In genomic region chr14:104314251-104314941, GRCh38 we compare ENCODE assay signal across 29 cellular contexts.
DNase-seq lines count a peak whose midpoint lies in the region; ATAC-seq and TF ChIP-seq lines count a peak whose summit lies in the region.
"Had no signal": no experiment of that assay in that cellular context is flagged by ENCODE, and none has a peak within 500 bp of the region (broad histone marks: within the 10 kb centered on the region; RNA-seq: fewer than 3 reads in every experiment).

No MANE protein-coding gene starts in this region.

- in situ Hi-C loops in transverse colon (cut with MboI; ENCODE audit: low pct_ligation_motif_present in 1 of 4, low pct_unique_long_range_greater_than_20kb in 1 of 4, low sequenced_read_pairs in 3 of 4), result no loop called here

- H3K27me3 ChIP-seq in left lung (peaks cover 0 to 12% of the 10 kb centered on the region in 2 donors), stomach (peaks cover 0 to 13% (median 0%) of the 10 kb centered on the region in 3 donors), transverse colon (no peaks in the 10 kb centered on the region)

- no peaks in the 10 kb centered on the region for H3K9me3 Mint-ChIP-seq in activated naive CD4-positive, alpha-beta T cell treated with anti-CD3 and anti-CD28 coated beads, Interleukin-2, amount 10 ng/mL, durations not matched to agents 7 days and 5 days
- H3K9me3 Mint-ChIP-seq in activated B cell treated with CpG ODN at 0.5 μM for 24 hours, result peaks cover 3% of the 10 kb centered on the region
- peaks cover 7% of the 10 kb centered on the region for H3K9me3 Mint-ChIP-seq in osteocyte (ENCODE audit: unreplicated experiment)
- H3K9me3 Mint-ChIP-seq: activated naive CD8-positive, alpha-beta T cell treated with anti-CD3 and anti-CD28 coated beads, Interleukin-2, amount 10 ng/mL, durations not matched to agents 7 days and 5 days; effector memory CD8-positive, alpha-beta T cell had no signal

- POLR2A ChIA-PET in activated B cell treated with CpG ODN at 0.5 μM for 24 hours (lab: Charles Lee), result no interaction called here

- intact Hi-C loops in activated B cell treated with CpG ODN at 0.5 μM for 24 hours (cut with micrococcal nuclease), result no loop called here
- intact Hi-C loops in left lung (cut with DNase I), result no loop called here
- intact Hi-C loops in stomach (cut with DNase I; ENCODE audit: low total_unique reads), result no loop called here
- intact Hi-C loops in transverse colon (cut with DNase I; ENCODE audit: low total_unique reads), result no loop called here

- H3K9me3 ChIP-seq in left lung (peaks cover 0 to 7% of the 10 kb centered on the region in 2 donors), stomach (peaks cover 0 to 4% (median 0%) of the 10 kb centered on the region in 4 donors), transverse colon (no peaks in the 10 kb centered on the region)
- H3K9me3 ChIP-seq: SK-N-SH had no signal

- TF ChIP-seq EP300 in stomach (IDR thresholded peaks at IDR 0.05) (no peak), transverse colon (IDR thresholded peaks at IDR 0.05; ENCODE audit: low read depth) (no peak)

- 76 to 86% (median 83%) methylated on average over 15 to 19 of the region's 19 CpGs for WGBS in stomach, 5 donors
- WGBS in transverse colon (ENCODE audit: low coverage in 1 of 2), 2 donors, result 80% methylated on average over 19 of the region's 19 CpGs; no CpG with 5 or more reads in 1 of the 2 donors

- CTCF ChIA-PET in activated naive CD4-positive, alpha-beta T cell treated with anti-CD3 and anti-CD28 coated beads, Interleukin-2, amount 10 ng/mL, durations not matched to agents 7 days and 5 days (lab: Charles Lee), result no interaction called here
- CTCF ChIA-PET in activated B cell treated with CpG ODN at 0.5 μM for 24 hours (lab: Charles Lee), result no interaction called here

- no peaks in the 10 kb centered on the region for H3K4me1 Mint-ChIP-seq in activated naive CD4-positive, alpha-beta T cell treated with anti-CD3 and anti-CD28 coated beads, Interleukin-2, amount 10 ng/mL, durations not matched to agents 7 days and 5 days
- H3K4me1 Mint-ChIP-seq in activated B cell treated with CpG ODN at 0.5 μM for 24 hours (no peaks in the 10 kb centered on the region), osteocyte (ENCODE audit: unreplicated experiment) (no peaks in the 10 kb centered on the region)
- H3K4me1 Mint-ChIP-seq: activated naive CD8-positive, alpha-beta T cell treated with anti-CD3 and anti-CD28 coated beads, Interleukin-2, amount 10 ng/mL, durations not matched to agents 7 days and 5 days; naive thymus-derived CD8-positive, alpha-beta T cell had no signal

- H3K4me3 ChIP-seq in left lung (no peak overlapping the region), stomach (no peak overlapping the region), transverse colon (no peak overlapping the region)
- H3K4me3 ChIP-seq: GM23248, K562, lung, smooth muscle cell had no signal

- peaks cover 8% of the 10 kb centered on the region for H3K27me3 Mint-ChIP-seq in activated naive CD4-positive, alpha-beta T cell treated with anti-CD3 and anti-CD28 coated beads, Interleukin-2, amount 10 ng/mL, durations not matched to agents 7 days and 5 days
- H3K27me3 Mint-ChIP-seq in activated B cell treated with CpG ODN at 0.5 μM for 24 hours (no peaks in the 10 kb centered on the region), osteocyte (ENCODE audit: unreplicated experiment) (no peaks in the 10 kb centered on the region)
- H3K27me3 Mint-ChIP-seq: activated CD4-positive, alpha-beta memory T cell treated with anti-CD3 and anti-CD28 coated beads for 36 hours; CD4-positive, alpha-beta T cell; effector memory CD8-positive, alpha-beta T cell; naive thymus-derived CD8-positive, alpha-beta T cell had no signal

- H3K27ac Mint-ChIP-seq in activated naive CD4-positive, alpha-beta T cell treated with anti-CD3 and anti-CD28 coated beads, Interleukin-2, amount 10 ng/mL, durations not matched to agents 7 days and 5 days, result no peak overlapping the region
- H3K27ac Mint-ChIP-seq in activated B cell treated with CpG ODN at 0.5 μM for 24 hours, result no peak overlapping the region
- no peak overlapping the region for H3K27ac Mint-ChIP-seq in osteocyte (ENCODE audit: unreplicated experiment)
- H3K27ac Mint-ChIP-seq: activated CD4-positive, alpha-beta memory T cell treated with anti-CD3 and anti-CD28 coated beads for 36 hours; activated naive CD8-positive, alpha-beta T cell treated with anti-CD3 and anti-CD28 coated beads, Interleukin-2, amount 10 ng/mL, durations not matched to agents 7 days and 5 days; CD4-positive, alpha-beta T cell; effector memory CD8-positive, alpha-beta T cell; HFFc6 had no signal

- no peaks in the 10 kb centered on the region for H3K4me1 ChIP-seq in left lung
- H3K4me1 ChIP-seq in stomach, result no peaks in the 10 kb centered on the region
- H3K4me1 ChIP-seq in transverse colon, result peaks cover 0 to 11% (median 4%) of the 10 kb centered on the region in 4 donors

- H3K36me3 ChIP-seq in left lung, result no peaks in the 10 kb centered on the region
- no peaks in the 10 kb centered on the region for H3K36me3 ChIP-seq in stomach
- no peaks in the 10 kb centered on the region for H3K36me3 ChIP-seq in transverse colon

- no peak for ATAC-seq in activated B cell treated with CpG ODN at 0.5 μM for 24 hours (ENCODE audit: low read depth)
- no peak for ATAC-seq in left lung
- ATAC-seq: activated CD4-positive, CD25-positive, alpha-beta regulatory T cell treated with anti-CD3 and anti-CD28 coated beads, Interleukin-2, amount 50 U/mL, for 24 hours; effector memory CD8-positive, alpha-beta T cell; K562; naive thymus-derived CD8-positive, alpha-beta T cell had no signal

- DNase-seq in activated naive CD4-positive, alpha-beta T cell treated with anti-CD3 and anti-CD28 coated beads, Interleukin-2, amount 10 ng/mL, durations not matched to agents 7 days and 5 days, result peak; percentile 8
- DNase-seq in activated naive CD4-positive, alpha-beta T cell treated with Interleukin-2 at 50 U/mL for 16 hours, result no peak
- DNase-seq in activated B cell treated with CpG ODN at 0.5 μM for 24 hours (peak; percentile 4), left lung (peak; percentile 27 to 68), stomach (peak; percentile 19), osteocyte (ENCODE audit: extremely low spot score, unreplicated experiment) (no peak), transverse colon (no peak)
- DNase-seq: activated CD4-positive, alpha-beta memory T cell treated with anti-CD3 and anti-CD28 coated beads for 36 hours; activated CD8-positive, alpha-beta memory T cell treated with anti-CD3 and anti-CD28 coated beads, Interleukin-2, amount 50 U/mL, for 48 hours; activated naive CD8-positive, alpha-beta T cell treated with anti-CD3 and anti-CD28 coated beads, Interleukin-2, amount 10 ng/mL, durations not matched to agents 7 days and 5 days; caudate nucleus; DMS79 treated with DMSO at 0.1 percent for 48 hours; effector memory CD8-positive, alpha-beta T cell; erythroblast; GDM1; GM23248; HFFc6; NCI-H1092; NCI-H187; NCI-H446 treated with DMSO at 0.1 percent for 48 hours; SK-N-SH; stimulated activated CD4-positive, alpha-beta T cell treated with anti-CD3 and anti-CD28 coated beads, Interleukin-1b, Interleukin-23, amount 100 ng/mL, for 48 hours; stimulated activated naive CD4-positive, alpha-beta T cell treated with Interleukin-2 at 50 U/mL for 16 hours had no signal

- H3K27ac ChIP-seq in left lung, result no peak overlapping the region
- H3K27ac ChIP-seq in stomach, result no peak overlapping the region
- no peak overlapping the region for H3K27ac ChIP-seq in transverse colon
- H3K27ac ChIP-seq: GM23248 had no signal

- TF ChIP-seq CTCF in activated B cell treated with CpG ODN at 0.5 μM for 24 hours (IDR thresholded peaks at IDR 0.05), result no peak
- no peak for TF ChIP-seq CTCF in left lung (IDR thresholded peaks at IDR 0.05)
- TF ChIP-seq CTCF in stomach (IDR thresholded peaks at IDR 0.05), result no peak
- no peak for TF ChIP-seq CTCF in osteocyte (IDR thresholded peaks at IDR 0.05)
- no peak for TF ChIP-seq CTCF in transverse colon (IDR thresholded peaks at IDR 0.05)

- no peak for TF ChIP-seq POLR2A in stomach (IDR thresholded peaks at IDR 0.05)
- no peak for TF ChIP-seq POLR2A in transverse colon (IDR thresholded peaks at IDR 0.05)

- H3K36me3 Mint-ChIP-seq in activated naive CD4-positive, alpha-beta T cell treated with anti-CD3 and anti-CD28 coated beads, Interleukin-2, amount 10 ng/mL, durations not matched to agents 7 days and 5 days, result no peaks in the 10 kb centered on the region
- H3K36me3 Mint-ChIP-seq in activated B cell treated with CpG ODN at 0.5 μM for 24 hours (ENCODE audit: low read depth), result no peaks in the 10 kb centered on the region
- no peaks in the 10 kb centered on the region for H3K36me3 Mint-ChIP-seq in osteocyte (ENCODE audit: unreplicated experiment)
- H3K36me3 Mint-ChIP-seq: activated CD4-positive, alpha-beta memory T cell treated with anti-CD3 and anti-CD28 coated beads for 36 hours; activated naive CD8-positive, alpha-beta T cell treated with anti-CD3 and anti-CD28 coated beads, Interleukin-2, amount 10 ng/mL, durations not matched to agents 7 days and 5 days; naive thymus-derived CD8-positive, alpha-beta T cell had no signal

- no peak overlapping the region for H3K4me3 Mint-ChIP-seq in activated naive CD4-positive, alpha-beta T cell treated with anti-CD3 and anti-CD28 coated beads, Interleukin-2, amount 10 ng/mL, durations not matched to agents 7 days and 5 days
- H3K4me3 Mint-ChIP-seq in activated B cell treated with CpG ODN at 0.5 μM for 24 hours (no peak overlapping the region), osteocyte (ENCODE audit: unreplicated experiment) (no peak overlapping the region)
- H3K4me3 Mint-ChIP-seq: activated CD4-positive, alpha-beta memory T cell treated with anti-CD3 and anti-CD28 coated beads for 36 hours; activated naive CD8-positive, alpha-beta T cell treated with anti-CD3 and anti-CD28 coated beads, Interleukin-2, amount 10 ng/mL, durations not matched to agents 7 days and 5 days; CD4-positive, alpha-beta T cell; effector memory CD8-positive, alpha-beta T cell; HFFc6; naive thymus-derived CD8-positive, alpha-beta T cell had no signal

Comparison
In these comparisons a context has a peak if more than half of its experiments do, and no peak if none do; other contexts are left out.
1. DNase-seq: peak in activated naive CD4-positive, alpha-beta T cell treated with anti-CD3 and anti-CD28 coated beads, Interleukin-2, amount 10 ng/mL, durations not matched to agents 7 days and 5 days (single experiment), activated B cell treated with CpG ODN at 0.5 μM for 24 hours (single experiment), left lung (2 of 2) and stomach (single experiment); none in activated naive CD4-positive, alpha-beta T cell treated with Interleukin-2 at 50 U/mL for 16 hours (single experiment), osteocyte (single experiment) and transverse colon (single experiment).